Comparison of ENCODE assay signal across 8 cellular contexts in the genomic region with DNA sequence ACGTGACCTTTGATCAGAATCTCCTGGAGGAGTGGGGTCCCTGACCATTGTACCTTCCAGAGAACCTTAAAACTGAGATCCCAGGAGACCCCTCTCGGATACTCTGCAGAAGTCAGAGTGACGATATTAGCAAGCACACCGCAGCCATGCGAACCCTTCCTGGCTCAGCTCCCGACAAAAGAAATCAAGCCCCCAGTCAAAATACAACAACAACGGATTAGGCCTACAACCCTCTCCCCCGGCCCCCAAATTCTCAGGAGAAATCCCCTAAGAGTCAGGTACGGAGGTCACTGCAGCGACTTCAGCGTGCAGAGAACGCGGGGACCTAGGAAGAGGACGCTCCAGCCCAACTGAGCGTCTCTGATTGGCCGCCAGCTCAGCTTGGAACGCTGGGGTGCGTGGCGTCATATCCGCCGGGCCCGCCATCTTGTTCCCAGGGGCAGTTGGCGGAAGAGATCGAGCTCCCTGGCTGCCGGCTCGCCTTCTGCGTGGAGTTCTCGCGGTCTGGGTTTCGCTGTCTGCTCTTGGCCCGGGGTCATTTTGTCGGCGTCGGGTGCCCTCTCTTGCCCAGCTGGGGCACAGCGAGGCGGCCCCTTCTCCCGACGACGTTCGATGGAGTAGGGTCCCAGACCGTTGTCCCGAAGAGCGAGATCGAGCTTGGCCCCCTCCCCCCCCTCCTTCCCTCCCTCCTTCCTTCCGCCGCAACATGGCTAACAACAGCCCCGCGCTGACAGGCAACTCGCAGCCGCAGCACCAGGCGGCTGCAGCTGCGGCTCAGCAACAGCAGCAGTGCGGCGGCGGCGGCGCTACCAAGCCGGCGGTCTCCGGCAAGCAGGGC. TPM values are rescaled to one million over a fixed set of nuclear protein-coding genes. Genes with fewer than 3 reads are reported as not detected.
A peak's percentile ranks its signal among the peaks of the same experiment; 100 is the strongest.
DNase-seq lines count a peak whose midpoint lies in the region; ATAC-seq and TF ChIP-seq lines count a peak whose summit lies in the region.

A gene with protein sequence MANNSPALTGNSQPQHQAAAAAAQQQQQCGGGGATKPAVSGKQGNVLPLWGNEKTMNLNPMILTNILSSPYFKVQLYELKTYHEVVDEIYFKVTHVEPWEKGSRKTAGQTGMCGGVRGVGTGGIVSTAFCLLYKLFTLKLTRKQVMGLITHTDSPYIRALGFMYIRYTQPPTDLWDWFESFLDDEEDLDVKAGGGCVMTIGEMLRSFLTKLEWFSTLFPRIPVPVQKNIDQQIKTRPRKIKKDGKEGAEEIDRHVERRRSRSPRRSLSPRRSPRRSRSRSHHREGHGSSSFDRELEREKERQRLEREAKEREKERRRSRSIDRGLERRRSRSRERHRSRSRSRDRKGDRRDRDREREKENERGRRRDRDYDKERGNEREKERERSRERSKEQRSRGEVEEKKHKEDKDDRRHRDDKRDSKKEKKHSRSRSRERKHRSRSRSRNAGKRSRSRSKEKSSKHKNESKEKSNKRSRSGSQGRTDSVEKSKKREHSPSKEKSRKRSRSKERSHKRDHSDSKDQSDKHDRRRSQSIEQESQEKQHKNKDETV (plus strand): TSS at position 425 of the 838 bp plus-strand sequence. CDS start 282 bp downstream, at position 707.

- WGBS in liver, result under 1% methylated on average over 60 of the region's 60 CpGs

- peaks cover 15 to 25% (median 19%) of the 10 kb centered on the region in 11 experiments for H3K36me3 ChIP-seq in BLaER1 treated with 17β-estradiol and CSF1 and Interleukin-3, amounts not matched to agents 10 nM and 100 nM
- H3K36me3 ChIP-seq in liver (ENCODE audit: control insufficient read depth in 4 of 4, insufficient read depth in 3 of 4, low read depth in 1 of 4, low read length in 3 of 4), result peaks cover 1 to 17% (median 11%) of the 10 kb centered on the region in 4 donors

- H3K4me3 ChIP-seq in BLaER1 treated with 17β-estradiol and CSF1 and Interleukin-3, amounts not matched to agents 10 nM and 100 nM, result peak within 1 kb of the TSS; percentile 85 to 96 (median 90)
- H3K4me3 ChIP-seq in liver (ENCODE audit: low read depth in 1 of 3, low read length in 3 of 3), result peak within 1 kb of the TSS; percentile 66 to 94 (median 70)

- H3K27ac ChIP-seq in BLaER1 treated with 17β-estradiol and CSF1 and Interleukin-3, amounts not matched to agents 10 nM and 100 nM, result peak within 1 kb of the TSS; percentile 92 to 99 (median 97)
- peak within 1 kb of the TSS; percentile 89 to 97 for H3K27ac ChIP-seq in liver (ENCODE audit: low read depth in 1 of 2, low read length in 2 of 2)

- DNase-seq in NCI-H748 treated with DMSO at 0.1 percent for 48 hours (lab: John Stamatoyannopoulos, UW), result peak; percentile 80
- DNase-seq in activated CD4-positive, alpha-beta T cell treated with anti-CD3 and anti-CD28 coated beads, Interleukin-2, amount 50 U/mL, for 4 hours, result peak; percentile 91
- peak; percentile 95 for DNase-seq in dermis blood vessel endothelial cell
- DNase-seq in stimulated activated CD4-positive, alpha-beta T cell treated with anti-CD3 and anti-CD28 coated beads, Interleukin-4, amount 100 ng/mL, for 24 hours, result peak; percentile 95

- H3K27me3 ChIP-seq in BLaER1 treated with 17β-estradiol and CSF1 and Interleukin-3, amounts not matched to agents 10 nM and 100 nM, result no peaks in the 10 kb centered on the region
- no peaks in the 10 kb centered on the region for H3K27me3 ChIP-seq in liver (ENCODE audit: control insufficient read depth in 4 of 4, insufficient read depth in 4 of 4, low read length in 3 of 4)

- no peaks in the 10 kb centered on the region for H3K9me3 ChIP-seq in BLaER1 treated with 17β-estradiol and CSF1 and Interleukin-3, amounts not matched to agents 10 nM and 100 nM (replicated peaks in 1 of 11)
- no peaks in the 10 kb centered on the region for H3K9me3 ChIP-seq in liver (ENCODE audit: control insufficient read depth in 4 of 4, low read length in 3 of 4)

- TF ChIP-seq CTCF in liver (IDR thresholded peaks at IDR 0.05; ENCODE audit: low read depth, low read length, missing input control), result no peak

- H3K4me1 ChIP-seq in BLaER1 treated with 17β-estradiol and CSF1 and Interleukin-3, amounts not matched to agents 10 nM and 100 nM, result peaks cover 14 to 42% (median 31%) of the 10 kb centered on the region in 10 experiments; a peak in 19 of 20 replicates
- peaks cover 2 to 27% (median 12%) of the 10 kb centered on the region in 4 donors for H3K4me1 ChIP-seq in liver (ENCODE audit: control insufficient read depth in 4 of 4, insufficient read depth in 4 of 4, low read length in 3 of 4)

- peaks cover 23 to 44% (median 41%) of the 10 kb centered on the region in 11 experiments; a peak in 20 of 22 replicates for H4K20me1 ChIP-seq in BLaER1 treated with 17β-estradiol and CSF1 and Interleukin-3, amounts not matched to agents 10 nM and 100 nM

- ATAC-seq in GM19328 (IDR thresholded peaks at IDR 0.05; ENCODE audit: unreplicated experiment) (peak; percentile 87), HG03520 (IDR thresholded peaks at IDR 0.05; ENCODE audit: unreplicated experiment) (peak; percentile 91)

- H3K4me2 ChIP-seq in BLaER1 treated with 17β-estradiol and CSF1 and Interleukin-3, amounts not matched to agents 10 nM and 100 nM, result peak within 1 kb of the TSS; percentile 82 to 100 (median 92)

- peak within 1 kb of the TSS; percentile 90 to 97 (median 96) for H3K9ac ChIP-seq in BLaER1 treated with 17β-estradiol and CSF1 and Interleukin-3, amounts not matched to agents 10 nM and 100 nM
- peak within 1 kb of the TSS; percentile 63 to 73 for H3K9ac ChIP-seq in liver (ENCODE audit: low read depth in 1 of 2, low read length in 2 of 2)

- TF ChIP-seq RAD21 in liver (IDR thresholded peaks at IDR 0.05), result no peak

TF ChIP-seq in liver, 16 proteins besides CTCF, POLR2A, EP300 and RAD21:
- TF ChIP-seq JUND (IDR thresholded peaks at IDR 0.05) (no peak), HNF4G (IDR thresholded peaks at IDR 0.05) (no peak), GABPA (IDR thresholded peaks at IDR 0.05 in 1 of 2, conservative IDR thresholded peaks at IDR 0.05 in 1 of 2) (peak; percentile 74 to 91), HNF4A (conservative IDR thresholded peaks at IDR 0.05) (peak in 1 of 2 donors; percentile 31), FOXA1 (IDR thresholded peaks at IDR 0.05) (no peak), FOXA2 (IDR thresholded peaks at IDR 0.05) (no peak), YY1 (IDR thresholded peaks at IDR 0.05) (peak; percentile 99), NR2F2 (IDR thresholded peaks at IDR 0.05) (peak; percentile 16), SP1 (IDR thresholded peaks at IDR 0.05) (peak; percentile 38), RXRA (IDR thresholded peaks at IDR 0.05) (peak; percentile 19 to 41), TAF1 (conservative IDR thresholded peaks at IDR 0.05) (peak; percentile 46), EGR1 (IDR thresholded peaks at IDR 0.05; ENCODE audit: low read depth in 2 of 2) (no peak)
- TF ChIP-seq, protein P1, sequence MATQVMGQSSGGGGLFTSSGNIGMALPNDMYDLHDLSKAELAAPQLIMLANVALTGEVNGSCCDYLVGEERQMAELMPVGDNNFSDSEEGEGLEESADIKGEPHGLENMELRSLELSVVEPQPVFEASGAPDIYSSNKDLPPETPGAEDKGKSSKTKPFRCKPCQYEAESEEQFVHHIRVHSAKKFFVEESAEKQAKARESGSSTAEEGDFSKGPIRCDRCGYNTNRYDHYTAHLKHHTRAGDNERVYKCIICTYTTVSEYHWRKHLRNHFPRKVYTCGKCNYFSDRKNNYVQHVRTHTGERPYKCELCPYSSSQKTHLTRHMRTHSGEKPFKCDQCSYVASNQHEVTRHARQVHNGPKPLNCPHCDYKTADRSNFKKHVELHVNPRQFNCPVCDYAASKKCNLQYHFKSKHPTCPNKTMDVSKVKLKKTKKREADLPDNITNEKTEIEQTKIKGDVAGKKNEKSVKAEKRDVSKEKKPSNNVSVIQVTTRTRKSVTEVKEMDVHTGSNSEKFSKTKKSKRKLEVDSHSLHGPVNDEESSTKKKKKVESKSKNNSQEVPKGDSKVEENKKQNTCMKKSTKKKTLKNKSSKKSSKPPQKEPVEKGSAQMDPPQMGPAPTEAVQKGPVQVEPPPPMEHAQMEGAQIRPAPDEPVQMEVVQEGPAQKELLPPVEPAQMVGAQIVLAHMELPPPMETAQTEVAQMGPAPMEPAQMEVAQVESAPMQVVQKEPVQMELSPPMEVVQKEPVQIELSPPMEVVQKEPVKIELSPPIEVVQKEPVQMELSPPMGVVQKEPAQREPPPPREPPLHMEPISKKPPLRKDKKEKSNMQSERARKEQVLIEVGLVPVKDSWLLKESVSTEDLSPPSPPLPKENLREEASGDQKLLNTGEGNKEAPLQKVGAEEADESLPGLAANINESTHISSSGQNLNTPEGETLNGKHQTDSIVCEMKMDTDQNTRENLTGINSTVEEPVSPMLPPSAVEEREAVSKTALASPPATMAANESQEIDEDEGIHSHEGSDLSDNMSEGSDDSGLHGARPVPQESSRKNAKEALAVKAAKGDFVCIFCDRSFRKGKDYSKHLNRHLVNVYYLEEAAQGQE (IDR thresholded peaks at IDR 0.05), result peak; percentile 75
- TF ChIP-seq, protein P2, sequence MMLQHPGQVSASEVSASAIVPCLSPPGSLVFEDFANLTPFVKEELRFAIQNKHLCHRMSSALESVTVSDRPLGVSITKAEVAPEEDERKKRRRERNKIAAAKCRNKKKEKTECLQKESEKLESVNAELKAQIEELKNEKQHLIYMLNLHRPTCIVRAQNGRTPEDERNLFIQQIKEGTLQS (IDR thresholded peaks at IDR 0.05), result no peak
- TF ChIP-seq, protein P3, sequence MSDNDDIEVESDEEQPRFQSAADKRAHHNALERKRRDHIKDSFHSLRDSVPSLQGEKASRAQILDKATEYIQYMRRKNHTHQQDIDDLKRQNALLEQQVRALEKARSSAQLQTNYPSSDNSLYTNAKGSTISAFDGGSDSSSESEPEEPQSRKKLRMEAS (IDR thresholded peaks at IDR 0.05), result peak; percentile 78
- TF ChIP-seq, protein P4, sequence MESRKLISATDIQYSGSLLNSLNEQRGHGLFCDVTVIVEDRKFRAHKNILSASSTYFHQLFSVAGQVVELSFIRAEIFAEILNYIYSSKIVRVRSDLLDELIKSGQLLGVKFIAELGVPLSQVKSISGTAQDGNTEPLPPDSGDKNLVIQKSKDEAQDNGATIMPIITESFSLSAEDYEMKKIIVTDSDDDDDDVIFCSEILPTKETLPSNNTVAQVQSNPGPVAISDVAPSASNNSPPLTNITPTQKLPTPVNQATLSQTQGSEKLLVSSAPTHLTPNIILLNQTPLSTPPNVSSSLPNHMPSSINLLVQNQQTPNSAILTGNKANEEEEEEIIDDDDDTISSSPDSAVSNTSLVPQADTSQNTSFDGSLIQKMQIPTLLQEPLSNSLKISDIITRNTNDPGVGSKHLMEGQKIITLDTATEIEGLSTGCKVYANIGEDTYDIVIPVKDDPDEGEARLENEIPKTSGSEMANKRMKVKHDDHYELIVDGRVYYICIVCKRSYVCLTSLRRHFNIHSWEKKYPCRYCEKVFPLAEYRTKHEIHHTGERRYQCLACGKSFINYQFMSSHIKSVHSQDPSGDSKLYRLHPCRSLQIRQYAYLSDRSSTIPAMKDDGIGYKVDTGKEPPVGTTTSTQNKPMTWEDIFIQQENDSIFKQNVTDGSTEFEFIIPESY (IDR thresholded peaks at IDR 0.05), result no peak

RNA-seq across cellular contexts. Expression of the gene that starts here (rescaled TPM):
- total RNA-seq in dermis blood vessel endothelial cell (11.4 and 14.3 TPM in 2 replicates), liver (10 to 100 TPM; 11.0 to 17.7 TPM)
- polyA plus RNA-seq in liver, result 10 to 100 TPM in 1 of 2 donors, 1 to 10 TPM in 1; 9.5 to 20.9 TPM

Comparison
In these comparisons a context has a peak if more than half of its experiments do, and no peak if none do; other contexts are left out.
1. Peak in every context shown above with its lines: DNase-seq, ATAC-seq, H3K4me3 ChIP-seq and H3K27ac ChIP-seq.